8 cellular contexts compared by ENCODE assay signal in genomic region chr11:14358729-14359439, GRCh38. TPM values are rescaled to one million over a fixed set of nuclear protein-coding genes. Genes with fewer than 3 reads are reported as not detected.
DNase-seq lines count a peak whose midpoint lies in the region; ATAC-seq and TF ChIP-seq lines count a peak whose summit lies in the region.

Gene RRAS2, minus strand, starts transcription at chr11:14359183. Its CDS starts 313 bp downstream, at chr11:14358870.

- TF ChIP-seq CTCF in ascending aorta (IDR thresholded peaks at IDR 0.05) (peak in 1 of 3 experiments; percentile 9), hepatocyte (IDR thresholded peaks at IDR 0.05; ENCODE audit: poor library complexity) (no peak), sigmoid colon (IDR thresholded peaks at IDR 0.05) (no peak)

- H3K27me3 ChIP-seq in ascending aorta, result no peaks in the 10 kb centered on the region
- no peaks in the 10 kb centered on the region for H3K27me3 ChIP-seq in hepatocyte
- no peaks in the 10 kb centered on the region for H3K27me3 ChIP-seq in sigmoid colon

- H3K4me1 ChIP-seq in ES-I3 (ENCODE audit: insufficient read depth, low read length), result peaks cover 9% of the 10 kb centered on the region
- peaks cover 0 to 3% of the 10 kb centered on the region in 2 donors for H3K4me1 ChIP-seq in ascending aorta
- H3K4me1 ChIP-seq in hepatocyte (ENCODE audit: insufficient read depth), result peaks cover 3% of the 10 kb centered on the region
- peaks cover 0 to 23% (median 15%) of the 10 kb centered on the region in 4 donors for H3K4me1 ChIP-seq in sigmoid colon

- no peaks in the 10 kb centered on the region for H3K9me2 ChIP-seq in hepatocyte (replicated peaks; ENCODE audit: insufficient read depth)

- ATAC-seq in GM21717 (IDR thresholded peaks at IDR 0.05; ENCODE audit: unreplicated experiment), result peak; percentile 91

- peak within 1 kb of the TSS; percentile 96 for H3K4me2 ChIP-seq in hepatocyte

- H3K9me3 ChIP-seq in ES-I3 (ENCODE audit: control insufficient read depth, insufficient read depth, low read length), result no peaks in the 10 kb centered on the region
- H3K9me3 ChIP-seq in ascending aorta, result no peaks in the 10 kb centered on the region
- no peaks in the 10 kb centered on the region for H3K9me3 ChIP-seq in hepatocyte (ENCODE audit: low read depth)
- H3K9me3 ChIP-seq in sigmoid colon, result no peaks in the 10 kb centered on the region

- H3K36me3 ChIP-seq in ES-I3 (ENCODE audit: insufficient read depth, low read length), result no peaks in the 10 kb centered on the region
- no peaks in the 10 kb centered on the region for H3K36me3 ChIP-seq in ascending aorta
- no peaks in the 10 kb centered on the region for H3K36me3 ChIP-seq in hepatocyte (replicated peaks; ENCODE audit: insufficient read depth, low read depth)
- no peaks in the 10 kb centered on the region for H3K36me3 ChIP-seq in sigmoid colon

- WGBS in hepatocyte (ENCODE audit: low lambda C conversion rate, missing lambda C conversion rate), result under 1% methylated on average over 41 of the region's 78 CpGs
- WGBS in sigmoid colon, 2 donors, result 0 to 1% methylated on average over 78 of the region's 78 CpGs

- peak; percentile 33 to 39 for TF ChIP-seq POLR2A in sigmoid colon (IDR thresholded peaks at IDR 0.05)

- peak within 1 kb of the TSS; percentile 99 for H3K9ac ChIP-seq in ES-I3 (ENCODE audit: low read depth, low read length)

- H3K79me2 ChIP-seq in hepatocyte, result peaks cover 38% of the 10 kb centered on the region

- peak within 1 kb of the TSS; percentile 68 for H2AFZ ChIP-seq in hepatocyte

- peaks cover 25% of the 10 kb centered on the region for H4K20me1 ChIP-seq in hepatocyte (ENCODE audit: insufficient read depth, poor library complexity, severe bottlenecking)

- H3K4me3 ChIP-seq in ascending aorta (peak within 1 kb of the TSS; percentile 79 to 100), hepatocyte (peak within 1 kb of the TSS; percentile 87), sigmoid colon (peak within 1 kb of the TSS; percentile 80 to 93 (median 88))

- intact Hi-C loops in ascending aorta (cut with DNase I) (loop anchor here (1.0 to 2.0 kb wide), 4 partner anchors 22 to 96 kb away; no protein-coding TSS in a partner anchor), sigmoid colon (cut with DNase I) (loop anchor here (5.0 kb wide), 1 partner anchor 93 kb away; no protein-coding TSS in a partner anchor)

- peak within 1 kb of the TSS; percentile 79 to 80 for H3K27ac ChIP-seq in ascending aorta
- H3K27ac ChIP-seq in hepatocyte, result peak within 1 kb of the TSS; percentile 98
- H3K27ac ChIP-seq in sigmoid colon, result peak within 1 kb of the TSS; percentile 78 to 92 (median 87)

- TF ChIP-seq EP300 in sigmoid colon (IDR thresholded peaks at IDR 0.05), result no peak

- DNase-seq in LHCN-M2 (ENCODE audit: low read depth), result peak; percentile 70
- DNase-seq in T-helper 22 cell (ENCODE audit: low read depth), result peak; percentile 59
- DNase-seq in ascending aorta (ENCODE audit: low spot score in 2 of 2), result peak in 1 of 2 donors; percentile 87
- peak; percentile 91 for DNase-seq in hepatocyte (ENCODE audit: low spot score)
- DNase-seq in sigmoid colon, result peak; percentile 86
- no peak for DNase-seq in KG1 (lab: John Stamatoyannopoulos, UW)

RNA-seq across cellular contexts. Expression of gene RRAS2, which starts in this region (rescaled TPM):
- total RNA-seq in LHCN-M2 (2014; rRNA removed) (159 and 182 TPM in 2 replicates), ascending aorta (28.1 TPM), hepatocyte (69.8 and 72.9 TPM in 2 replicates), sigmoid colon (10 to 100 TPM; 31.1 to 48.5 (median 40.4) TPM)
- 88.8 TPM for polyA plus RNA-seq in LHCN-M2 (2012)
- polyA plus RNA-seq in hepatocyte (44.2 and 50.7 TPM in 2 replicates), sigmoid colon (10 to 100 TPM; 15.5 to 27.3 (median 25.8) TPM)
